In genomic region chr22:37295213-37295886, GRCh38 we compare ENCODE assay signal across 19 cellular contexts. TPM values are rescaled to one million over a fixed set of nuclear protein-coding genes. Genes with fewer than 3 reads are reported as not detected.
DNase-seq lines count a peak whose midpoint lies in the region; ATAC-seq and TF ChIP-seq lines count a peak whose summit lies in the region.
"Had no signal": no experiment of that assay in that cellular context is flagged by ENCODE, and none has a peak within 500 bp of the region (broad histone marks: within the 10 kb centered on the region; RNA-seq: fewer than 3 reads in every experiment).

No MANE protein-coding gene starts in this region.

- H3K4me1 ChIP-seq in OCI-LY3 (ENCODE audit: low read length): peaks cover 19% of the 10 kb centered on the region
- H3K4me1 ChIP-seq: colonic mucosa, sigmoid colon, SJCRH30 had no signal

- no peak for TF ChIP-seq CTCF in OCI-LY3 (IDR thresholded peaks at IDR 0.05; ENCODE audit: low read depth, low read length)

- no peak overlapping the region for H3K4me3 Mint-ChIP-seq in activated naive CD4-positive, alpha-beta T cell treated with anti-CD3 and anti-CD28 coated beads for 36 hours
- H3K4me3 Mint-ChIP-seq in effector memory CD8-positive, alpha-beta T cell: no peak overlapping the region
- peak overlapping the region in 1 of 2 donors; percentile 27 for H3K4me3 Mint-ChIP-seq in stimulated activated naive CD8-positive, alpha-beta T cell treated with anti-CD3 and anti-CD28 coated beads, Interleukin-15, amount 100 ng/mL, for 72 hours

- peaks cover 78% of the 10 kb centered on the region for H3K36me3 ChIP-seq in OCI-LY3 (replicated peaks; ENCODE audit: low read depth, low read length)
- H3K36me3 ChIP-seq: colonic mucosa, sigmoid colon, SJCRH30 had no signal

- CTCF ChIA-PET in activated naive CD4-positive, alpha-beta T cell treated with anti-CD3 and anti-CD28 coated beads for 36 hours (lab: Charles Lee): interaction anchor here (2.1 kb wide), 1 partner anchor 14 kb away, joined by 6 read pairs; the partner anchor contains the start of gene CYTH4

- peak; percentile 49 for DNase-seq in activated naive CD4-positive, alpha-beta T cell treated with anti-CD3 and anti-CD28 coated beads for 36 hours
- no peak for DNase-seq in activated naive CD4-positive, alpha-beta T cell treated with anti-CD3 and anti-CD28 coated beads, Interleukin-2, amount 50 U/mL, for 16 hours
- DNase-seq in effector memory CD8-positive, alpha-beta T cell: no peak
- DNase-seq in stimulated activated naive CD8-positive, alpha-beta T cell treated with anti-CD3 and anti-CD28 coated beads, Interleukin-15, amount 100 ng/mL, for 72 hours: no peak
- DNase-seq in germinal center (ENCODE audit: low spot score) (no peak), T1000 (lab: John Stamatoyannopoulos, UW) (no peak)
- DNase-seq in central memory CD4-positive, alpha-beta T cell: no peak
- DNase-seq: colonic mucosa; DMS153; mesendoderm; NCI-H1105; occipital lobe; sigmoid colon; SJCRH30; stimulated activated CD4-positive, alpha-beta T cell treated with anti-CD3 and anti-CD28 coated beads, Interleukin-2, amount 100 ng/mL, for 48 hours; stimulated activated CD8-positive, alpha-beta memory T cell treated with anti-CD3 and anti-CD28 coated beads, Interleukin-4, amount 100 ng/mL, for 48 hours; trophoblast cell had no signal

- no peaks in the 10 kb centered on the region for H3K9me3 ChIP-seq in OCI-LY3 (ENCODE audit: insufficient read depth, low read length)
- H3K9me3 ChIP-seq: colonic mucosa, SJCRH30 had no signal

- no peaks in the 10 kb centered on the region for H3K27me3 ChIP-seq in OCI-LY3 (ENCODE audit: low read depth, low read length)
- H3K27me3 ChIP-seq: colonic mucosa, SJCRH30 had no signal

- no peak overlapping the region for H3K27ac ChIP-seq in OCI-LY3 (ENCODE audit: low read length)
- H3K27ac ChIP-seq: colonic mucosa, sigmoid colon, SJCRH30 had no signal

- peak overlapping the region; percentile 71 for H3K27ac Mint-ChIP-seq in activated naive CD4-positive, alpha-beta T cell treated with anti-CD3 and anti-CD28 coated beads for 36 hours
- H3K27ac Mint-ChIP-seq in effector memory CD8-positive, alpha-beta T cell: peak overlapping the region; percentile 52 to 84
- no peak overlapping the region for H3K27ac Mint-ChIP-seq in stimulated activated naive CD8-positive, alpha-beta T cell treated with anti-CD3 and anti-CD28 coated beads, Interleukin-15, amount 100 ng/mL, for 72 hours

- no peak overlapping the region for H3K9ac ChIP-seq in OCI-LY3 (ENCODE audit: low read length)

- H3K27me3 Mint-ChIP-seq in activated naive CD4-positive, alpha-beta T cell treated with anti-CD3 and anti-CD28 coated beads for 36 hours (ENCODE audit: low read depth): no peaks in the 10 kb centered on the region
- H3K27me3 Mint-ChIP-seq in effector memory CD8-positive, alpha-beta T cell: no peaks in the 10 kb centered on the region
- H3K27me3 Mint-ChIP-seq in stimulated activated naive CD8-positive, alpha-beta T cell treated with anti-CD3 and anti-CD28 coated beads, Interleukin-15, amount 100 ng/mL, for 72 hours: no peaks in the 10 kb centered on the region

- no peaks in the 10 kb centered on the region for H3K79me2 ChIP-seq in OCI-LY3 (ENCODE audit: low read length)

- no peak overlapping the region for H2AFZ ChIP-seq in OCI-LY3 (ENCODE audit: low read depth, low read length)

- 0 out of 2 replicates have a peak overlapping the region, but pooled peaks have one; percentile 19 for H3K4me2 ChIP-seq in OCI-LY3 (ENCODE audit: low read length)

- H4K20me1 ChIP-seq in OCI-LY3 (ENCODE audit: insufficient read depth, low read length): peaks cover 28% of the 10 kb centered on the region; the same call in 1 of the 2 replicates

- no peak for ATAC-seq in effector memory CD8-positive, alpha-beta T cell (replicated peaks)
- peak; percentile 33 for ATAC-seq in stimulated activated naive CD8-positive, alpha-beta T cell treated with anti-CD3 and anti-CD28 coated beads, Interleukin-15, amount 100 ng/mL, for 72 hours

- no peaks in the 10 kb centered on the region for H3K9me3 Mint-ChIP-seq in activated naive CD4-positive, alpha-beta T cell treated with anti-CD3 and anti-CD28 coated beads for 36 hours
- no peaks in the 10 kb centered on the region for H3K9me3 Mint-ChIP-seq in effector memory CD8-positive, alpha-beta T cell
- peaks cover 0 to 7% of the 10 kb centered on the region in 2 donors for H3K9me3 Mint-ChIP-seq in stimulated activated naive CD8-positive, alpha-beta T cell treated with anti-CD3 and anti-CD28 coated beads, Interleukin-15, amount 100 ng/mL, for 72 hours

- peaks cover 28% of the 10 kb centered on the region for H3K36me3 Mint-ChIP-seq in activated naive CD4-positive, alpha-beta T cell treated with anti-CD3 and anti-CD28 coated beads for 36 hours (ENCODE audit: low read depth)
- peaks cover 60% of the 10 kb centered on the region for H3K36me3 Mint-ChIP-seq in effector memory CD8-positive, alpha-beta T cell (ENCODE audit: insufficient read depth)

- H3K4me1 Mint-ChIP-seq in activated naive CD4-positive, alpha-beta T cell treated with anti-CD3 and anti-CD28 coated beads for 36 hours (ENCODE audit: low read depth): peaks cover 54% of the 10 kb centered on the region
- peaks cover 58 to 59% of the 10 kb centered on the region in 2 donors for H3K4me1 Mint-ChIP-seq in effector memory CD8-positive, alpha-beta T cell (ENCODE audit: low read depth in 2 of 2)
- peaks cover 91% of the 10 kb centered on the region for H3K4me1 Mint-ChIP-seq in stimulated activated naive CD8-positive, alpha-beta T cell treated with anti-CD3 and anti-CD28 coated beads, Interleukin-15, amount 100 ng/mL, for 72 hours

- intact Hi-C loops in activated naive CD4-positive, alpha-beta T cell treated with anti-CD3 and anti-CD28 coated beads for 36 hours (cut with micrococcal nuclease): no loop called here

- no peak overlapping the region for H3K4me3 ChIP-seq in OCI-LY3 (ENCODE audit: low read length)
- H3K4me3 ChIP-seq: colonic mucosa, sigmoid colon, SJCRH30 had no signal

RNA-seq across cellular contexts. Expression of gene CYTH4, which starts 13.0 kb away (rescaled TPM):
- total RNA-seq in activated naive CD4-positive, alpha-beta T cell treated with anti-CD3 and anti-CD28 coated beads for 36 hours: 10 to 100 TPM; 30.5 to 34.0 TPM
- total RNA-seq: astrocyte, SJCRH30 had no signal

RNA-seq across cellular contexts. Expression of gene RAC2, which starts 51.3 kb away (rescaled TPM):
- total RNA-seq in activated naive CD4-positive, alpha-beta T cell treated with anti-CD3 and anti-CD28 coated beads for 36 hours: 100 to 1,000 TPM; 728 to 759 TPM
- total RNA-seq: occipital lobe, SJCRH30 had no signal

Comparison
In these comparisons a context has a peak if more than half of its experiments do, and no peak if none do; other contexts are left out.
1. H3K27ac Mint-ChIP-seq: peak in activated naive CD4-positive, alpha-beta T cell treated with anti-CD3 and anti-CD28 coated beads for 36 hours (single experiment) and effector memory CD8-positive, alpha-beta T cell (2 of 2); none in stimulated activated naive CD8-positive, alpha-beta T cell treated with anti-CD3 and anti-CD28 coated beads, Interleukin-15, amount 100 ng/mL, for 72 hours (0 of 2).